ENCODE assay signal across 2 cellular contexts in genomic region chr1:44713321-44713781, GRCh38.
A peak's percentile ranks its signal among the peaks of the same experiment; 100 is the strongest.
TF ChIP-seq lines count a peak whose summit lies in the region.

No MANE protein-coding gene starts in this region.

TF ChIP-seq in HepG2, 621 proteins besides CTCF, POLR2A, EP300 and RAD21:
- TF ChIP-seq ARNTL (CRISPR knock-in tag; IDR thresholded peaks at IDR 0.05) = no peak
- TF ChIP-seq FOSL2 (CRISPR knock-in tag; IDR thresholded peaks at IDR 0.05) = peak; percentile 76
- peak; percentile 24; the same call in 1 of the 2 replicates for TF ChIP-seq TFAP4 (IDR thresholded peaks at IDR 0.05; ENCODE audit: borderline replicate concordance, low read depth)

TF ChIP-seq in SK-N-SH, 30 proteins besides CTCF, POLR2A, EP300 and RAD21:
- no peak for TF ChIP-seq GABPA (IDR thresholded peaks at IDR 0.05; ENCODE audit: low read depth)
- no peak for TF ChIP-seq REST (IDR thresholded peaks at IDR 0.05; ENCODE audit: low read depth, low read length)
- no peak for TF ChIP-seq YY1 (IDR thresholded peaks at IDR 0.05; ENCODE audit: low read depth)
- TF ChIP-seq RXRA (IDR thresholded peaks at IDR 0.05; ENCODE audit: borderline replicate concordance, low read depth) = no peak
- TF ChIP-seq FOXM1 (IDR thresholded peaks at IDR 0.05; ENCODE audit: low read depth) = no peak
- no peak for TF ChIP-seq TAF1 (IDR thresholded peaks at IDR 0.05; ENCODE audit: borderline replicate concordance, low read depth, low read length)
- TF ChIP-seq FOXJ3 (CRISPR knock-in tag; IDR thresholded peaks at IDR 0.05) = no peak
- TF ChIP-seq GATA2 (CRISPR knock-in tag; IDR thresholded peaks at IDR 0.05) = no peak
- no peak for TF ChIP-seq PBX3 (IDR thresholded peaks at IDR 0.05)
- TF ChIP-seq JUND (IDR thresholded peaks at IDR 0.05) = no peak
- TF ChIP-seq SIN3A (IDR thresholded peaks at IDR 0.05; ENCODE audit: borderline replicate concordance, low read depth, low read length) = no peak
- no peak for TF ChIP-seq RFX5 (IDR thresholded peaks at IDR 0.05; ENCODE audit: low read length)
